Comparison of ENCODE assay signal across 2 cellular contexts in genomic region chr18:49548266-49548665, GRCh38.
TF ChIP-seq lines count a peak whose summit lies in the region.

No MANE protein-coding gene starts in this region.

TF ChIP-seq in HepG2, 621 proteins besides CTCF, POLR2A, EP300 and RAD21:
- no peak for TF ChIP-seq FOXM1 (CRISPR knock-in tag; IDR thresholded peaks at IDR 0.05)
- peak; percentile 43; the same call in 1 of the 2 replicates for TF ChIP-seq FOSL2 (CRISPR knock-in tag; IDR thresholded peaks at IDR 0.05)
- no peak for TF ChIP-seq ZNF205 (CRISPR knock-in tag; IDR thresholded peaks at IDR 0.05)
- TF ChIP-seq PAWR (CRISPR knock-in tag; IDR thresholded peaks at IDR 0.05; ENCODE audit: borderline replicate concordance), result no peak
- TF ChIP-seq ZNF225 (CRISPR knock-in tag; IDR thresholded peaks at IDR 0.05), result no peak
- TF ChIP-seq ZNF773 (CRISPR knock-in tag; IDR thresholded peaks at IDR 0.05; ENCODE audit: borderline replicate concordance), result no peak
TF ChIP-seq in HepG2: peak in this region for 1.

TF ChIP-seq in SK-N-SH, 30 proteins besides CTCF, POLR2A, EP300 and RAD21:
- TF ChIP-seq TEAD4 (IDR thresholded peaks at IDR 0.05; ENCODE audit: borderline replicate concordance, insufficient read depth), result no peak
- no peak for TF ChIP-seq SMC3 (IDR thresholded peaks at IDR 0.05; ENCODE audit: low read depth, low read length)
- TF ChIP-seq ZBTB33 (IDR thresholded peaks at IDR 0.05; ENCODE audit: borderline replicate concordance, low read depth), result no peak
- no peak for TF ChIP-seq SIN3A (IDR thresholded peaks at IDR 0.05; ENCODE audit: borderline replicate concordance, low read depth, low read length)
- peak; percentile 17; the same call in 1 of the 2 replicates for TF ChIP-seq JUND (IDR thresholded peaks at IDR 0.05)
- no peak for TF ChIP-seq RFX5 (IDR thresholded peaks at IDR 0.05; ENCODE audit: low read length)
- TF ChIP-seq TAF1 (IDR thresholded peaks at IDR 0.05; ENCODE audit: borderline replicate concordance, low read depth, low read length), result no peak
- TF ChIP-seq GABPA (IDR thresholded peaks at IDR 0.05; ENCODE audit: low read depth), result no peak
- no peak for TF ChIP-seq USF2 (IDR thresholded peaks at IDR 0.05; ENCODE audit: borderline replicate concordance, low read depth, low read length)
- TF ChIP-seq YY1 (IDR thresholded peaks at IDR 0.05; ENCODE audit: low read depth), result no peak
- no peak for TF ChIP-seq MAX (IDR thresholded peaks at IDR 0.05; ENCODE audit: low read depth)
- no peak for TF ChIP-seq ELF1 (IDR thresholded peaks at IDR 0.05)
- TF ChIP-seq POLR2AphosphoS5 (IDR thresholded peaks at IDR 0.05; ENCODE audit: low read depth, low read length), result no peak
- peak; percentile 48 for TF ChIP-seq PBX3 (IDR thresholded peaks at IDR 0.05)
- TF ChIP-seq USF1 (IDR thresholded peaks at IDR 0.05; ENCODE audit: borderline replicate concordance, low read depth), result no peak
- TF ChIP-seq, protein P1, sequence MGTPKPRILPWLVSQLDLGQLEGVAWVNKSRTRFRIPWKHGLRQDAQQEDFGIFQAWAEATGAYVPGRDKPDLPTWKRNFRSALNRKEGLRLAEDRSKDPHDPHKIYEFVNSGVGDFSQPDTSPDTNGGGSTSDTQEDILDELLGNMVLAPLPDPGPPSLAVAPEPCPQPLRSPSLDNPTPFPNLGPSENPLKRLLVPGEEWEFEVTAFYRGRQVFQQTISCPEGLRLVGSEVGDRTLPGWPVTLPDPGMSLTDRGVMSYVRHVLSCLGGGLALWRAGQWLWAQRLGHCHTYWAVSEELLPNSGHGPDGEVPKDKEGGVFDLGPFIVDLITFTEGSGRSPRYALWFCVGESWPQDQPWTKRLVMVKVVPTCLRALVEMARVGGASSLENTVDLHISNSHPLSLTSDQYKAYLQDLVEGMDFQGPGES (IDR thresholded peaks at IDR 0.05; ENCODE audit: low read depth, low read length), result no peak
- TF ChIP-seq, protein P2, sequence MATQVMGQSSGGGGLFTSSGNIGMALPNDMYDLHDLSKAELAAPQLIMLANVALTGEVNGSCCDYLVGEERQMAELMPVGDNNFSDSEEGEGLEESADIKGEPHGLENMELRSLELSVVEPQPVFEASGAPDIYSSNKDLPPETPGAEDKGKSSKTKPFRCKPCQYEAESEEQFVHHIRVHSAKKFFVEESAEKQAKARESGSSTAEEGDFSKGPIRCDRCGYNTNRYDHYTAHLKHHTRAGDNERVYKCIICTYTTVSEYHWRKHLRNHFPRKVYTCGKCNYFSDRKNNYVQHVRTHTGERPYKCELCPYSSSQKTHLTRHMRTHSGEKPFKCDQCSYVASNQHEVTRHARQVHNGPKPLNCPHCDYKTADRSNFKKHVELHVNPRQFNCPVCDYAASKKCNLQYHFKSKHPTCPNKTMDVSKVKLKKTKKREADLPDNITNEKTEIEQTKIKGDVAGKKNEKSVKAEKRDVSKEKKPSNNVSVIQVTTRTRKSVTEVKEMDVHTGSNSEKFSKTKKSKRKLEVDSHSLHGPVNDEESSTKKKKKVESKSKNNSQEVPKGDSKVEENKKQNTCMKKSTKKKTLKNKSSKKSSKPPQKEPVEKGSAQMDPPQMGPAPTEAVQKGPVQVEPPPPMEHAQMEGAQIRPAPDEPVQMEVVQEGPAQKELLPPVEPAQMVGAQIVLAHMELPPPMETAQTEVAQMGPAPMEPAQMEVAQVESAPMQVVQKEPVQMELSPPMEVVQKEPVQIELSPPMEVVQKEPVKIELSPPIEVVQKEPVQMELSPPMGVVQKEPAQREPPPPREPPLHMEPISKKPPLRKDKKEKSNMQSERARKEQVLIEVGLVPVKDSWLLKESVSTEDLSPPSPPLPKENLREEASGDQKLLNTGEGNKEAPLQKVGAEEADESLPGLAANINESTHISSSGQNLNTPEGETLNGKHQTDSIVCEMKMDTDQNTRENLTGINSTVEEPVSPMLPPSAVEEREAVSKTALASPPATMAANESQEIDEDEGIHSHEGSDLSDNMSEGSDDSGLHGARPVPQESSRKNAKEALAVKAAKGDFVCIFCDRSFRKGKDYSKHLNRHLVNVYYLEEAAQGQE (IDR thresholded peaks at IDR 0.05; ENCODE audit: low read depth, low read length), result no peak
- peak; percentile 44; the same call in 1 of the 2 replicates for TF ChIP-seq FOSL2 (IDR thresholded peaks at IDR 0.05; ENCODE audit: borderline replicate concordance, low read depth)
- TF ChIP-seq EZH2phosphoT487 (IDR thresholded peaks at IDR 0.05; ENCODE audit: borderline replicate concordance, low read depth), result no peak
- peak; percentile 51; the same call in 1 of the 2 replicates for TF ChIP-seq TCF12 (IDR thresholded peaks at IDR 0.05)
- TF ChIP-seq NFIC (IDR thresholded peaks at IDR 0.05; ENCODE audit: borderline replicate concordance), result no peak
